In genomic region chr20:45987108-45987780, GRCh38 we compare ENCODE assay signal across 8 cellular contexts. TPM values are rescaled to one million over a fixed set of nuclear protein-coding genes. Genes with fewer than 3 reads are reported as not detected.
DNase-seq lines count a peak whose midpoint lies in the region; ATAC-seq, FAIRE-seq and TF ChIP-seq lines count a peak whose summit lies in the region.

No MANE protein-coding gene starts in this region.

- DNase-seq in D721Med (ENCODE audit: insufficient read length, low spot score) = peak; percentile 71
- peak; percentile 50 to 75 for DNase-seq in HL-60 (ENCODE audit: low read depth in 1 of 2, low spot score in 1 of 2)
- peak; percentile 67 for DNase-seq in RPMI7951 (ENCODE audit: low read depth)
- peak; percentile 85 for DNase-seq in activated T-cell treated with anti-CD3 and anti-CD28 coated beads, Interleukin-2, amount 50 U/mL, for 72 hours
- DNase-seq in fibroblast of peridontal ligament (ENCODE audit: extremely low read depth) = peak; percentile 42
- peak in 39 of 56 donors; percentile 3 to 78 (median 38) for DNase-seq in nucleus accumbens (lab: John Stamatoyannopoulos, UW)
- peak; percentile 67 to 70 for DNase-seq in thyroid gland

- peak; percentile 96 to 97 for ATAC-seq in activated T-cell treated with anti-CD3 and anti-CD28 coated beads, Interleukin-2, amount 50 U/mL, for 72 hours (replicated peaks in 1 of 2)
- no peak for ATAC-seq in HG03097 (IDR thresholded peaks at IDR 0.05; ENCODE audit: low FRiP score, unreplicated experiment)

- intact Hi-C loops in thyroid gland (cut with DNase I) = no loop called here

- H3K27me3 ChIP-seq in HL-60 (ENCODE audit: insufficient read depth, poor library complexity, severe bottlenecking) (peaks cover 3% of the 10 kb centered on the region), thyroid gland (no peaks in the 10 kb centered on the region)

- no peaks in the 10 kb centered on the region for H3K9me3 Mint-ChIP-seq in activated T-cell treated with anti-CD3 and anti-CD28 coated beads, Interleukin-2, amount 50 U/mL, for 72 hours

- WGBS in thyroid gland, 2 donors = 8 to 9% methylated on average over 13 to 14 of the region's 16 CpGs

- H3K27ac Mint-ChIP-seq in activated T-cell treated with anti-CD3 and anti-CD28 coated beads, Interleukin-2, amount 50 U/mL, for 72 hours = no peak overlapping the region

- TF ChIP-seq CTCF in D721Med (IDR thresholded peaks at IDR 0.05; ENCODE audit: insufficient read depth, missing control alignments) (peak; percentile 71), HL-60 (IDR thresholded peaks at IDR 0.05; ENCODE audit: insufficient read depth, low read length) (peak; percentile 91), thyroid gland (IDR thresholded peaks at IDR 0.05) (peak; percentile 27 to 80 (median 48))

- H3K36me3 Mint-ChIP-seq in activated T-cell treated with anti-CD3 and anti-CD28 coated beads, Interleukin-2, amount 50 U/mL, for 72 hours (ENCODE audit: insufficient read depth in 2 of 2) = no peaks in the 10 kb centered on the region

- H3K36me3 ChIP-seq in thyroid gland = no peaks in the 10 kb centered on the region

- H3K4me1 ChIP-seq in thyroid gland = no peaks in the 10 kb centered on the region

- H3K4me3 ChIP-seq in HL-60 (replicated peaks; ENCODE audit: insufficient read depth, low read length) = no peak overlapping the region
- no peak overlapping the region for H3K4me3 ChIP-seq in thyroid gland (replicated peaks in 1 of 3)

- H3K9me3 ChIP-seq in thyroid gland = no peaks in the 10 kb centered on the region

- no peak overlapping the region for H3K27ac ChIP-seq in HL-60 (replicated peaks)
- no peak overlapping the region for H3K27ac ChIP-seq in thyroid gland

- H3K27me3 Mint-ChIP-seq in activated T-cell treated with anti-CD3 and anti-CD28 coated beads, Interleukin-2, amount 50 U/mL, for 72 hours (ENCODE audit: low read depth) = no peaks in the 10 kb centered on the region

- peaks cover 4% of the 10 kb centered on the region for H3K4me1 Mint-ChIP-seq in activated T-cell treated with anti-CD3 and anti-CD28 coated beads, Interleukin-2, amount 50 U/mL, for 72 hours (ENCODE audit: low read depth)

- TF ChIP-seq POLR2A in thyroid gland (IDR thresholded peaks at IDR 0.05) = no peak

- H3K4me3 Mint-ChIP-seq in activated T-cell treated with anti-CD3 and anti-CD28 coated beads, Interleukin-2, amount 50 U/mL, for 72 hours = no peak overlapping the region

- no peak for FAIRE-seq in D721Med (lab: Jason Lieb, UNC)

RNA-seq across cellular contexts. Expression of gene ZNF335, which starts 15.2 kb away (rescaled TPM):
- total RNA-seq in RPMI7951 (2014; rRNA removed; shearing (Covaris generic)) = 11.9 and 12.0 TPM in 2 replicates
- 10 to 100 TPM; 28.4 to 29.8 TPM for total RNA-seq in activated T-cell treated with anti-CD3 and anti-CD28 coated beads, Interleukin-2, amount 50 U/mL, for 72 hours
- 10 to 100 TPM; 18.1 to 31.6 (median 25.6) TPM for total RNA-seq in thyroid gland

RNA-seq across cellular contexts. Expression of gene MMP9, which starts 21.5 kb away (rescaled TPM):
- 3.0 and 4.7 TPM in 2 replicates for total RNA-seq in RPMI7951 (2014; rRNA removed; shearing (Covaris generic))
- under 1 TPM in 1 of 2 donors, not detected in 1; 0.14 TPM for total RNA-seq in activated T-cell treated with anti-CD3 and anti-CD28 coated beads, Interleukin-2, amount 50 U/mL, for 72 hours
- total RNA-seq in thyroid gland = 1 to 10 TPM in 2 of 4 donors, under 1 TPM in 2; 0.33 to 1.4 (median 1.1) TPM

RNA-seq across cellular contexts. Expression of gene SLC12A5, which starts 41.8 kb away (rescaled TPM):
- total RNA-seq in RPMI7951 (2014; rRNA removed; shearing (Covaris generic)) = 0.96 TPM in 1 of 2 replicates, not detected in the other
- total RNA-seq in activated T-cell treated with anti-CD3 and anti-CD28 coated beads, Interleukin-2, amount 50 U/mL, for 72 hours = 1 to 10 TPM; 1.2 to 3.2 TPM
- total RNA-seq in thyroid gland = 1 to 10 TPM in 1 of 4 donors, not detected in 3; 1.6 TPM

RNA-seq across cellular contexts. Expression of gene PCIF1, which starts 52.8 kb away (rescaled TPM):
- 11.5 and 13.6 TPM in 2 replicates for total RNA-seq in RPMI7951 (2014; rRNA removed; shearing (Covaris generic))
- total RNA-seq in activated T-cell treated with anti-CD3 and anti-CD28 coated beads, Interleukin-2, amount 50 U/mL, for 72 hours = 10 to 100 TPM; 38.7 to 42.0 TPM
- total RNA-seq in thyroid gland = 10 to 100 TPM; 28.1 to 63.6 (median 49.1) TPM
